ENCODE assay signal across 8 cellular contexts in genomic region chr1:21574464-21575151, GRCh38.
DNase-seq lines count a peak whose midpoint lies in the region; ATAC-seq and TF ChIP-seq lines count a peak whose summit lies in the region.

No MANE protein-coding gene starts in this region.

- peaks cover 3% of the 10 kb centered on the region for H3K4me1 Mint-ChIP-seq in activated CD8-positive, alpha-beta T cell treated with anti-CD3 and anti-CD28 coated beads, Interleukin-2, amount 10 ng/mL, durations not matched to agents 7 days and 5 days (ENCODE audit: low read depth)

- no peaks in the 10 kb centered on the region for H3K36me3 Mint-ChIP-seq in activated CD8-positive, alpha-beta T cell treated with anti-CD3 and anti-CD28 coated beads, Interleukin-2, amount 10 ng/mL, durations not matched to agents 7 days and 5 days (ENCODE audit: low read depth)

- peaks cover 0 to 33% of the 10 kb centered on the region in 2 donors for H3K36me3 ChIP-seq in left lung
- no peaks in the 10 kb centered on the region for H3K36me3 ChIP-seq in upper lobe of right lung

- H3K27me3 ChIP-seq in left lung, result peaks cover 0 to 14% of the 10 kb centered on the region in 2 donors
- H3K27me3 ChIP-seq in upper lobe of right lung, result no peaks in the 10 kb centered on the region

- no peaks in the 10 kb centered on the region for H3K9me3 ChIP-seq in left lung
- no peaks in the 10 kb centered on the region for H3K9me3 ChIP-seq in upper lobe of right lung

- no peak overlapping the region for H3K27ac Mint-ChIP-seq in activated CD8-positive, alpha-beta T cell treated with anti-CD3 and anti-CD28 coated beads, Interleukin-2, amount 10 ng/mL, durations not matched to agents 7 days and 5 days

- POLR2A ChIA-PET in activated CD8-positive, alpha-beta T cell treated with anti-CD3 and anti-CD28 coated beads, Interleukin-2, amount 10 ng/mL, durations not matched to agents 7 days and 5 days (lab: Charles Lee), result no interaction called here

- peak; percentile 36 for DNase-seq in NCI-H1436 (lab: John Stamatoyannopoulos, UW)
- DNase-seq in NCI-H1436 treated with DMSO at 0.1 percent for 48 hours (lab: John Stamatoyannopoulos, UW), result no peak
- peak; percentile 69 for DNase-seq in brain pericyte (ENCODE audit: low read depth, low spot score)
- peak; percentile 37 to 73 for DNase-seq in left lung
- no peak for DNase-seq in upper lobe of right lung
- DNase-seq in activated CD8-positive, alpha-beta T cell treated with anti-CD3 and anti-CD28 coated beads, Interleukin-2, amount 10 ng/mL, durations not matched to agents 7 days and 5 days, result no peak
- no peak for DNase-seq in Kasumi-1 (lab: John Stamatoyannopoulos, UW)

- H3K4me3 ChIP-seq in left lung (no peak overlapping the region), upper lobe of right lung (no peak overlapping the region)

- H3K4me3 Mint-ChIP-seq in activated CD8-positive, alpha-beta T cell treated with anti-CD3 and anti-CD28 coated beads, Interleukin-2, amount 10 ng/mL, durations not matched to agents 7 days and 5 days, result no peak overlapping the region

- H3K27me3 Mint-ChIP-seq in activated CD8-positive, alpha-beta T cell treated with anti-CD3 and anti-CD28 coated beads, Interleukin-2, amount 10 ng/mL, durations not matched to agents 7 days and 5 days (ENCODE audit: low read depth), result peaks cover 10% of the 10 kb centered on the region

- ATAC-seq in left lung (peak; percentile 51), upper lobe of right lung (peak; percentile 51), HG03378 (IDR thresholded peaks at IDR 0.05; ENCODE audit: unreplicated experiment) (no peak)
- no peak for ATAC-seq in activated CD8-positive, alpha-beta T cell treated with anti-CD3 and anti-CD28 coated beads, Interleukin-2, amount 10 ng/mL, durations not matched to agents 7 days and 5 days

- H3K4me1 ChIP-seq in left lung, result peaks cover 0 to 20% of the 10 kb centered on the region in 2 donors
- H3K4me1 ChIP-seq in upper lobe of right lung, result peaks cover 3% of the 10 kb centered on the region

- no peaks in the 10 kb centered on the region for H3K9me3 Mint-ChIP-seq in activated CD8-positive, alpha-beta T cell treated with anti-CD3 and anti-CD28 coated beads, Interleukin-2, amount 10 ng/mL, durations not matched to agents 7 days and 5 days (ENCODE audit: insufficient read depth)

- H3K27ac ChIP-seq in left lung, result peak overlapping the region; percentile 33 to 62
- peak overlapping the region; percentile 76 for H3K27ac ChIP-seq in upper lobe of right lung

- no peak for TF ChIP-seq CTCF in left lung (IDR thresholded peaks at IDR 0.05)
- TF ChIP-seq CTCF in upper lobe of right lung (IDR thresholded peaks at IDR 0.05), result no peak

- CTCF ChIA-PET in activated CD8-positive, alpha-beta T cell treated with anti-CD3 and anti-CD28 coated beads, Interleukin-2, amount 10 ng/mL, durations not matched to agents 7 days and 5 days (lab: Charles Lee), result no interaction called here

- intact Hi-C loops in left lung (cut with DNase I) (no loop called here), upper lobe of right lung (cut with DNase I) (loop anchor here (10.0 kb wide), 1 partner anchor 60 kb away; no protein-coding TSS in a partner anchor)

Comparison
In these comparisons a context has a peak if more than half of its experiments do, and no peak if none do; other contexts are left out.
1. DNase-seq: peak in NCI-H1436 (single experiment), brain pericyte (single experiment) and left lung (2 of 2); none in NCI-H1436 treated with DMSO at 0.1 percent for 48 hours (single experiment), upper lobe of right lung (single experiment), activated CD8-positive, alpha-beta T cell treated with anti-CD3 and anti-CD28 coated beads, Interleukin-2, amount 10 ng/mL, durations not matched to agents 7 days and 5 days (single experiment) and Kasumi-1 (0 of 2).
2. ATAC-seq: peak in left lung (single experiment) and upper lobe of right lung (single experiment); none in activated CD8-positive, alpha-beta T cell treated with anti-CD3 and anti-CD28 coated beads, Interleukin-2, amount 10 ng/mL, durations not matched to agents 7 days and 5 days (single experiment) and HG03378 (single experiment).